In the genomic region with DNA sequence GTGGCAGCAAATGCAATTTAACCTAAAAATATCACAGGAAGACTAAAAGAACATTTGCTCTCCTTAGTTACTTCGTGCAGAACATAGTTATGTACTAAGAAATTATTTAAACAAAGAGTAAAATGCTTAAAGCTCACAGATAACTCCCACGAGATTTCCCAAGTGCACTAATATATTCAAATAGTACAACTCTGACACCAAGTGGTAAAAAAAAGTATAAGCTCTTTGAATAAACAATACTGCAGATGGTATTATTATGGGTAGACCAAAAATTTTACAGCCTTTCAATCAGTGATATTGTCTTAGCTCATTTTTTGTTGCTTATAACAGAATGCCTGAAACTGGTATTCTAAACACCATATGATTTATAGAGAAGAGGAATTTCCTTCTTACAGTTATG, we compare ENCODE assay signal across 10 cellular contexts.
DNase-seq lines count a peak whose midpoint lies in the region; ATAC-seq and TF ChIP-seq lines count a peak whose summit lies in the region.
"Had no signal": no experiment of that assay in that cellular context is flagged by ENCODE, and none has a peak within 500 bp of the region (broad histone marks: within the 10 kb centered on the region; RNA-seq: fewer than 3 reads in every experiment).

No MANE protein-coding gene starts in this region.

- H3K4me3 ChIP-seq in astrocyte of the cerebellum (ENCODE audit: low read depth, low read length), result no peak overlapping the region

- DNase-seq in EL, result peak; percentile 6
- peak; percentile 13 for DNase-seq in HS-5 (ENCODE audit: low read depth)
- peak; percentile 12 for DNase-seq in astrocyte of the cerebellum (ENCODE audit: low read depth)
- peak; percentile 12 for DNase-seq in middle frontal gyrus (ENCODE audit: extremely low spot score, low spot score)
- no peak for DNase-seq in hepatic stellate cell (ENCODE audit: low spot score)
- no peak for DNase-seq in stimulated activated naive CD4-positive, alpha-beta T cell (lab: John Stamatoyannopoulos, UW)
- DNase-seq in activated gamma-delta T cell treated with Interleukin-2 at 50 U/mL for 16 hours, result no peak
- DNase-seq: nucleus accumbens had no signal

- TF ChIP-seq POLR2A in GM18505 (IDR thresholded peaks at IDR 0.05; ENCODE audit: borderline replicate concordance, extremely low read depth, insufficient read depth, insufficient read length), result no peak

- no peak for TF ChIP-seq CTCF in astrocyte of the cerebellum (IDR thresholded peaks at IDR 0.05; ENCODE audit: low read depth, low read length, missing control alignments)

- in situ Hi-C loops in astrocyte of the cerebellum (cut with HindIII; ENCODE audit: low sequenced_read_pairs), result loop anchor here (25.0 kb wide), 1 partner anchor 284 kb away; no protein-coding TSS in a partner anchor

- ATAC-seq in GM18505 (IDR thresholded peaks at IDR 0.05; ENCODE audit: unreplicated experiment), result no peak
- ATAC-seq: stimulated activated memory B cell treated with anti-CD40 and anti-IgM and Interleukin-4, amounts not matched to agents 10 μg/mL and 1 μg/mL and 100 μg/mL, for 72 hours had no signal

Comparison
In these comparisons a context has a peak if more than half of its experiments do, and no peak if none do; other contexts are left out.
1. DNase-seq: peak in EL (single experiment), HS-5 (single experiment), astrocyte of the cerebellum (single experiment) and middle frontal gyrus (single experiment); none in hepatic stellate cell (single experiment), stimulated activated naive CD4-positive, alpha-beta T cell (0 of 6) and activated gamma-delta T cell treated with Interleukin-2 at 50 U/mL for 16 hours (single experiment).